ENCODE assay signal across 20 cellular contexts in genomic region chr9:88682431-88682831, GRCh38.
"Had no signal": no experiment of that assay in that cellular context is flagged by ENCODE, and none has a peak within 500 bp of the region (broad histone marks: within the 10 kb centered on the region; RNA-seq: fewer than 3 reads in every experiment).

No MANE protein-coding gene starts in this region.

- H3K27me3 Mint-ChIP-seq: activated naive CD8-positive, alpha-beta T cell treated with anti-CD3 and anti-CD28 coated beads, Interleukin-2, amount 50 U/mL, for 24 hours; memory B cell had no signal

- H3K4me3 ChIP-seq: coronary artery, right atrium auricular region, SK-N-MC, spleen had no signal

- DNase-seq: activated CD4-positive, alpha-beta T cell treated with anti-CD3 and anti-CD28 coated beads for 1 hour; activated CD4-positive, alpha-beta T cell treated with anti-CD3 and anti-CD28 coated beads, Interleukin-2, amount 50 U/mL, for 48 hours; activated naive CD4-positive, alpha-beta T cell; activated naive CD8-positive, alpha-beta T cell treated with anti-CD3 and anti-CD28 coated beads, Interleukin-2, amount 50 U/mL, for 24 hours; activated T-cell treated with anti-CD3 and anti-CD28 coated beads, Interleukin-2, amount 50 U/mL, for 72 hours; caudate nucleus; effector memory CD4-positive, alpha-beta T cell; immature natural killer cell; spleen; stimulated activated CD4-positive, alpha-beta T cell treated with anti-CD3 and anti-CD28 coated beads, Interleukin-1b, Interleukin-23, amount 100 ng/mL, for 48 hours; stimulated activated naive B cell treated with anti-CD40 and anti-IgM and Interleukin-4, amounts not matched to agents 10 μg/mL and 1 μg/mL and 100 μg/mL, for 72 hours; T-cell; T1000; trophoblast cell had no signal

- H3K27ac Mint-ChIP-seq: activated naive CD8-positive, alpha-beta T cell treated with anti-CD3 and anti-CD28 coated beads, Interleukin-2, amount 50 U/mL, for 24 hours; activated T-cell treated with anti-CD3 and anti-CD28 coated beads, Interleukin-2, amount 50 U/mL, for 72 hours; immature natural killer cell; memory B cell; stimulated activated naive B cell treated with anti-CD40 and anti-IgM and Interleukin-4, amounts not matched to agents 10 μg/mL and 1 μg/mL and 100 μg/mL, for 72 hours; T-cell had no signal

- H3K9me3 ChIP-seq: right atrium auricular region, spleen had no signal

- H3K27me3 ChIP-seq: right atrium auricular region, spleen had no signal

- H3K4me3 Mint-ChIP-seq: activated naive CD8-positive, alpha-beta T cell treated with anti-CD3 and anti-CD28 coated beads, Interleukin-2, amount 50 U/mL, for 24 hours; activated T-cell treated with anti-CD3 and anti-CD28 coated beads, Interleukin-2, amount 50 U/mL, for 72 hours; immature natural killer cell; memory B cell; neural crest cell; stimulated activated naive B cell treated with anti-CD40 and anti-IgM and Interleukin-4, amounts not matched to agents 10 μg/mL and 1 μg/mL and 100 μg/mL, for 72 hours; T-cell had no signal

- H3K4me1 Mint-ChIP-seq: activated naive CD8-positive, alpha-beta T cell treated with anti-CD3 and anti-CD28 coated beads, Interleukin-2, amount 50 U/mL, for 24 hours; immature natural killer cell; memory B cell; stimulated activated naive B cell treated with anti-CD40 and anti-IgM and Interleukin-4, amounts not matched to agents 10 μg/mL and 1 μg/mL and 100 μg/mL, for 72 hours; T-cell had no signal

- H3K36me3 Mint-ChIP-seq: immature natural killer cell; memory B cell; stimulated activated naive B cell treated with anti-CD40 and anti-IgM and Interleukin-4, amounts not matched to agents 10 μg/mL and 1 μg/mL and 100 μg/mL, for 72 hours; T-cell had no signal

- H3K4me1 ChIP-seq: right atrium auricular region, spleen had no signal

- ATAC-seq: activated naive CD8-positive, alpha-beta T cell treated with anti-CD3 and anti-CD28 coated beads, Interleukin-2, amount 50 U/mL, for 24 hours; activated T-cell treated with anti-CD3 and anti-CD28 coated beads, Interleukin-2, amount 50 U/mL, for 72 hours; left lobe of liver; stimulated activated naive B cell treated with anti-CD40 and anti-IgM and Interleukin-4, amounts not matched to agents 10 μg/mL and 1 μg/mL and 100 μg/mL, for 72 hours; T-cell had no signal

- H3K9me3 Mint-ChIP-seq: activated naive CD8-positive, alpha-beta T cell treated with anti-CD3 and anti-CD28 coated beads, Interleukin-2, amount 50 U/mL, for 24 hours; activated T-cell treated with anti-CD3 and anti-CD28 coated beads, Interleukin-2, amount 50 U/mL, for 72 hours; immature natural killer cell; T-cell had no signal

- H3K27ac ChIP-seq: coronary artery, right atrium auricular region, SK-N-MC, spleen had no signal

- H3K36me3 ChIP-seq: right atrium auricular region, spleen had no signal
